ENCODE assay signal across 8 cellular contexts in the genomic region with DNA sequence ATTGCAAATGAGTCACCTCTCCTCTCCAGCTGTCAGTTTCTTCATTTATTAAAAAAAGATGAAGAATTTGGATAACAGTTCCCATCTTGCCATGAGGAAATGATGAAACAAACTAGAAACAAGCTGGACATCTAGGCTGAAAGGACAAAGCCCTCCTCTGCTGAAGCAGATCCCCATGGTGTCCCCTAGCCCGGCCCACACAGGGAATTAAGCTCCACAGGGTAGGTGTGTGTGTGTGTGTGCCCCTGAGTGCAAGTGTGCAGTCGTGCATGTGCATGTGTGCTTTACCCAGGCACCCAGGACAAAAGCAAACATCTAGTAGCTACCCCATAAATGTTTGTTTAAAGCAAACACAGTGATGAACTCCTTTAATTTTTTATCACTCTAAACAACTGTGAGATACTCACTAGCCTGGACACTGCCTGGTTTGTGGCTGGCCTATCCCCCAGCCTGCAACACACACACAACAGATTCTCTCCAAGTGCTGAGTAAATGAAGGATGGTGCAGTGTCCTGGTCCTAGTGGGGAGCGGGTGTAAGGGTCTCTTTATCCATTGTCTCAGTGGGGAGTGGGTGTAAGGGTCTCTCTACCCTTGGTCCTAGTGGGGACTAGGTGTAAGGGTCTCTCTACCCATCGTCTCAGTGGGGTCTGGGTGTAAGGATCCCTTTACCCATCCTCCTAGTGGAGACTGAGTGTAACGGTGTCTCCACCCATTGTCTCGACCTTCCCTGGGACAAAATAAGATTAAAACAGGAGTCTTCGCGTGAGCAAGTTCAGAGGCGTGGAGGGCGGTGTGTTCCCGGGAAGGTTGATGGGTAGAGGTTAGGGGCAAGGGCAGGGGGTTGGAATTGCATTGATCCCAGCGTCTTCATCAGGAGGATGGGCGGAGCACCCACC. TPM values are rescaled to one million over a fixed set of nuclear protein-coding genes. Genes with fewer than 3 reads are reported as not detected.
DNase-seq lines count a peak whose midpoint lies in the region; ATAC-seq and TF ChIP-seq lines count a peak whose summit lies in the region.

No MANE protein-coding gene starts in this region.

- H3K4me1 Mint-ChIP-seq in HFFc6 (ENCODE audit: low read depth): peaks cover 60% of the 10 kb centered on the region
- peaks cover 17% of the 10 kb centered on the region for H3K4me1 Mint-ChIP-seq in stimulated activated naive CD8-positive, alpha-beta T cell treated with anti-CD3 and anti-CD28 coated beads, Interleukin-15, amount 100 ng/mL, for 72 hours

- peak overlapping the region; percentile 69; the same call in 1 of the 2 replicates for H3K9ac ChIP-seq in iPS-20b (ENCODE audit: low read depth, low read length)

- peaks cover 15% of the 10 kb centered on the region for H3K36me3 Mint-ChIP-seq in HFFc6 (ENCODE audit: low read depth)

- peaks cover 5% of the 10 kb centered on the region for H3K9me3 Mint-ChIP-seq in HFFc6
- H3K9me3 Mint-ChIP-seq in stimulated activated naive CD8-positive, alpha-beta T cell treated with anti-CD3 and anti-CD28 coated beads, Interleukin-15, amount 100 ng/mL, for 72 hours: peaks cover 15 to 25% of the 10 kb centered on the region in 2 donors

- no peaks in the 10 kb centered on the region for H3K36me3 ChIP-seq in iPS-20b (ENCODE audit: insufficient read depth, low read depth, low read length)

- peaks cover 51% of the 10 kb centered on the region for H3K27me3 ChIP-seq in iPS-20b (ENCODE audit: insufficient read depth, low read length)

- peaks cover 13% of the 10 kb centered on the region; the same call in 1 of the 2 replicates for H3K4me1 ChIP-seq in iPS-20b (ENCODE audit: insufficient read depth, low read length)

- H3K27me3 Mint-ChIP-seq in HFFc6 (ENCODE audit: insufficient read depth): peaks cover 2% of the 10 kb centered on the region; the same call in 1 of the 2 replicates
- H3K27me3 Mint-ChIP-seq in stimulated activated naive CD8-positive, alpha-beta T cell treated with anti-CD3 and anti-CD28 coated beads, Interleukin-15, amount 100 ng/mL, for 72 hours: peaks cover 71% of the 10 kb centered on the region

- peak overlapping the region; percentile 83 for H3K4me3 ChIP-seq in iPS-20b (ENCODE audit: low read length)

- peaks cover 6% of the 10 kb centered on the region for H3K9me3 ChIP-seq in iPS-20b (ENCODE audit: insufficient read depth, low read depth, low read length)

- no peak for ATAC-seq in stimulated activated naive CD8-positive, alpha-beta T cell treated with anti-CD3 and anti-CD28 coated beads, Interleukin-15, amount 100 ng/mL, for 72 hours
- no peak for ATAC-seq in HG03039 (IDR thresholded peaks at IDR 0.05; ENCODE audit: unreplicated experiment)

- H3K4me3 Mint-ChIP-seq in HFFc6: peak overlapping the region; percentile 87
- H3K4me3 Mint-ChIP-seq in stimulated activated naive CD8-positive, alpha-beta T cell treated with anti-CD3 and anti-CD28 coated beads, Interleukin-15, amount 100 ng/mL, for 72 hours: peak overlapping the region; percentile 60 to 72

- H3K27ac ChIP-seq in iPS-20b (ENCODE audit: low read length): no peak overlapping the region

- TF ChIP-seq CTCF in HFFc6 (IDR thresholded peaks at IDR 0.05): peak; percentile 74

- peak; percentile 51 for DNase-seq in AG20443 (ENCODE audit: low spot score)
- DNase-seq in HFFc6: no peak
- DNase-seq in astrocyte of the hippocampus (ENCODE audit: low read depth, low spot score): peak; percentile 45
- DNase-seq in stimulated activated naive CD8-positive, alpha-beta T cell treated with anti-CD3 and anti-CD28 coated beads, Interleukin-15, amount 100 ng/mL, for 72 hours: no peak
- DNase-seq in NCI-H2081 treated with DMSO at 0.1 percent for 48 hours (lab: John Stamatoyannopoulos, UW): no peak
- no peak for DNase-seq in NAMALWA (ENCODE audit: low spot score)

- peak overlapping the region; percentile 88 for H3K27ac Mint-ChIP-seq in HFFc6
- no peak overlapping the region for H3K27ac Mint-ChIP-seq in stimulated activated naive CD8-positive, alpha-beta T cell treated with anti-CD3 and anti-CD28 coated beads, Interleukin-15, amount 100 ng/mL, for 72 hours

RNA-seq across cellular contexts. Expression of gene EVC, which starts 0.7 kb away (rescaled TPM):
- total RNA-seq in HFFc6 (2021; fragmentation: NEBNext Ultra II Directional; extraction: Animal tissue kit (Norgen Biotek cat#: 25700)): 10 to 100 TPM; 30.7 to 40.9 (median 33.7) TPM

RNA-seq across cellular contexts. Expression of gene EVC2, which starts 2.0 kb away (rescaled TPM):
- total RNA-seq in HFFc6 (2021; fragmentation: NEBNext Ultra II Directional; extraction: Animal tissue kit (Norgen Biotek cat#: 25700)): 1 to 10 TPM; 3.0 to 4.1 (median 3.8) TPM

Comparison
In these comparisons a context has a peak if more than half of its experiments do, and no peak if none do; other contexts are left out.
1. DNase-seq: peak in AG20443 (single experiment) and astrocyte of the hippocampus (single experiment); none in HFFc6 (single experiment), stimulated activated naive CD8-positive, alpha-beta T cell treated with anti-CD3 and anti-CD28 coated beads, Interleukin-15, amount 100 ng/mL, for 72 hours (0 of 2), NCI-H2081 treated with DMSO at 0.1 percent for 48 hours (single experiment) and NAMALWA (single experiment).